ENCODE assay signal across 17 cellular contexts in the genomic region with DNA sequence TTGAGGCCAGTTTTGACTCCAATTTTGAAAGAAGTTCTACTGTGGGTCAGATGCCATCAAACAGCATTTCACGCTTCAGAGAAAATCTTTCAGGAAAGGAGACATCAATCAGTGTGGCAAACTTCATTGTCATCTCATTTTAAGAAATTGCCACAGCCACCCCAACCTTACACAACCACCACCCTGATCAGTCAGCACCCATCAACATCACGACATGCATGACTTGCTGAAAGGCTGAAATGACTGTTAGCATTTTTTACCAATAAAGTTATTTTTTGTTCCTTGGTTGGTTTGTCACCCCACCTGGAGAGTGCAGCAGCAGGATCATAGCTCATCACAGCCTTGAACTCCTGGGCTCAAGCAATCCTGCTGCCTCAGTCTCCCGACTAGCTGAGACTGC. TPM values are rescaled to one million over a fixed set of nuclear protein-coding genes. Genes with fewer than 3 reads are reported as not detected.
DNase-seq lines count a peak whose midpoint lies in the region; ATAC-seq, FAIRE-seq and TF ChIP-seq lines count a peak whose summit lies in the region.
"Had no signal": no experiment of that assay in that cellular context is flagged by ENCODE, and none has a peak within 500 bp of the region (broad histone marks: within the 10 kb centered on the region; RNA-seq: fewer than 3 reads in every experiment).

No MANE protein-coding gene starts in this region.

- H3K4me1 ChIP-seq in BLaER1 treated with 17β-estradiol and CSF1 and Interleukin-3, amounts not matched to agents 10 nM and 100 nM = peaks cover 27 to 66% (median 41%) of the 10 kb centered on the region in 10 experiments
- H3K4me1 ChIP-seq in right atrium auricular region = no peaks in the 10 kb centered on the region
- H3K4me1 ChIP-seq: SJCRH30 had no signal

- H3K4me3 Mint-ChIP-seq in activated B cell treated with CpG ODN at 0.5 μM for 24 hours = no peak overlapping the region

- no peak overlapping the region for H3K27ac Mint-ChIP-seq in activated B cell treated with CpG ODN at 0.5 μM for 24 hours

- peak; percentile 56 for FAIRE-seq in GM12891 (lab: Jason Lieb, UNC)
- FAIRE-seq: RCC 7860 had no signal

- H4K20me1 ChIP-seq in BLaER1 treated with 17β-estradiol and CSF1 and Interleukin-3, amounts not matched to agents 10 nM and 100 nM = peaks cover 0 to 2% (median 0%) of the 10 kb centered on the region in 11 experiments; a peak in 3 of 22 replicates

- peak overlapping the region in 7 of 10 experiments; percentile 12 to 62 (median 51); a peak in 14 of 20 replicates for H3K4me3 ChIP-seq in BLaER1 treated with 17β-estradiol and CSF1 and Interleukin-3, amounts not matched to agents 10 nM and 100 nM
- no peak overlapping the region for H3K4me3 ChIP-seq in right atrium auricular region
- H3K4me3 ChIP-seq: SJCRH30 had no signal

- H3K27me3 Mint-ChIP-seq in activated B cell treated with CpG ODN at 0.5 μM for 24 hours = no peaks in the 10 kb centered on the region

- peaks cover 67% of the 10 kb centered on the region for H3K36me3 Mint-ChIP-seq in activated B cell treated with CpG ODN at 0.5 μM for 24 hours (ENCODE audit: low read depth)

- peaks cover 65 to 100% (median 91%) of the 10 kb centered on the region in 11 experiments for H3K36me3 ChIP-seq in BLaER1 treated with 17β-estradiol and CSF1 and Interleukin-3, amounts not matched to agents 10 nM and 100 nM
- H3K36me3 ChIP-seq in right atrium auricular region = peaks cover 15% of the 10 kb centered on the region

- peaks cover 0 to 6% (median 0%) of the 10 kb centered on the region in 11 experiments; a peak in 3 of 22 replicates for H3K9me3 ChIP-seq in BLaER1 treated with 17β-estradiol and CSF1 and Interleukin-3, amounts not matched to agents 10 nM and 100 nM (replicated peaks in 1 of 11)
- no peaks in the 10 kb centered on the region for H3K9me3 ChIP-seq in right atrium auricular region
- H3K9me3 ChIP-seq: SJCRH30 had no signal

- peaks cover 19% of the 10 kb centered on the region for H3K4me1 Mint-ChIP-seq in activated B cell treated with CpG ODN at 0.5 μM for 24 hours

- peak overlapping the region in 8 of 11 experiments; percentile 15 to 73 (median 50); a peak in 14 of 22 replicates for H3K9ac ChIP-seq in BLaER1 treated with 17β-estradiol and CSF1 and Interleukin-3, amounts not matched to agents 10 nM and 100 nM

- POLR2A ChIA-PET in activated B cell treated with CpG ODN at 0.5 μM for 24 hours (lab: Charles Lee) = interaction anchor here (0.6 to 1.0 kb wide), 2 partner anchors 11 to 318 kb away, joined by 3 to 10 read pairs; no protein-coding TSS in a partner anchor

- TF ChIP-seq POLR2A in GM12891 (IDR thresholded peaks at IDR 0.05; ENCODE audit: low read depth, low read length) = no peak

- no peaks in the 10 kb centered on the region for H3K9me3 Mint-ChIP-seq in activated B cell treated with CpG ODN at 0.5 μM for 24 hours

- H3K27me3 ChIP-seq in BLaER1 treated with 17β-estradiol and CSF1 and Interleukin-3, amounts not matched to agents 10 nM and 100 nM = no peaks in the 10 kb centered on the region
- H3K27me3 ChIP-seq in right atrium auricular region = no peaks in the 10 kb centered on the region
- H3K27me3 ChIP-seq: SJCRH30 had no signal

- peak; percentile 46 for ATAC-seq in HG02852 (IDR thresholded peaks at IDR 0.05; ENCODE audit: unreplicated experiment)
- peak; percentile 18 for ATAC-seq in activated B cell treated with CpG ODN at 0.5 μM for 24 hours (ENCODE audit: low read depth)

- DNase-seq in GM12891 (ENCODE audit: insufficient read length, low spot score) = no peak
- no peak for DNase-seq in activated B cell treated with CpG ODN at 0.5 μM for 24 hours
- no peak for DNase-seq in stimulated activated naive CD4-positive, alpha-beta T cell (lab: John Stamatoyannopoulos, UW)
- no peak for DNase-seq in NCI-H1092 treated with DMSO at 0.1 percent for 48 hours (lab: John Stamatoyannopoulos, UW)
- no peak for DNase-seq in right atrium auricular region (ENCODE audit: low spot score)
- DNase-seq: C1 segment of cervical spinal cord, DMS153, H7, Kasumi-1, NCI-H1417 treated with DMSO at 0.1 percent for 48 hours, NCI-H2029 treated with DMSO at 0.1 percent for 48 hours, NCI-H524, SJCRH30, T-helper 9 cell had no signal

- no peak for TF ChIP-seq CTCF in activated B cell treated with CpG ODN at 0.5 μM for 24 hours (IDR thresholded peaks at IDR 0.05)
- TF ChIP-seq CTCF in right atrium auricular region (IDR thresholded peaks at IDR 0.05) = no peak

- CTCF ChIA-PET in activated B cell treated with CpG ODN at 0.5 μM for 24 hours (lab: Charles Lee) = no interaction called here

- peak overlapping the region in 9 of 11 experiments; percentile 45 to 85 (median 67); a peak in 18 of 22 replicates for H3K27ac ChIP-seq in BLaER1 treated with 17β-estradiol and CSF1 and Interleukin-3, amounts not matched to agents 10 nM and 100 nM
- H3K27ac ChIP-seq in right atrium auricular region = no peak overlapping the region
- H3K27ac ChIP-seq: SJCRH30 had no signal

- intact Hi-C loops in activated B cell treated with CpG ODN at 0.5 μM for 24 hours (cut with micrococcal nuclease) = loop anchor here (5.0 kb wide), 1 partner anchor 36 kb away; no protein-coding TSS in a partner anchor

- peak overlapping the region; percentile 41 to 83 (median 65) for H3K4me2 ChIP-seq in BLaER1 treated with 17β-estradiol and CSF1 and Interleukin-3, amounts not matched to agents 10 nM and 100 nM

TF ChIP-seq in GM12891, 5 proteins besides CTCF, POLR2A, EP300 and RAD21:
- TF ChIP-seq POLR2AphosphoS5 (IDR thresholded peaks at IDR 0.05; ENCODE audit: low read depth, low read length) (no peak), SPI1 (IDR thresholded peaks at IDR 0.05; ENCODE audit: low read depth, low read length) (no peak), PAX5 (IDR thresholded peaks at IDR 0.05; ENCODE audit: insufficient read depth, low read length, severe bottlenecking) (peak; percentile 45)
TF ChIP-seq in GM12891: peak in this region for 1.

RNA-seq across cellular contexts. Expression of a gene that starts 10.4 kb away (rescaled TPM):
- 18.0 TPM for polyA plus RNA-seq in GM12891 (2012; ENCODE audit: low read depth, missing spikeins)
- total RNA-seq in activated B cell treated with CpG ODN at 0.5 μM for 24 hours (119 and 132 TPM in 2 replicates), right atrium auricular region (10 to 100 TPM; 26.1 to 29.4 TPM)

Comparison
In these comparisons a context has a peak if more than half of its experiments do, and no peak if none do; other contexts are left out.
1. H3K27ac ChIP-seq: peak in BLaER1 treated with 17β-estradiol and CSF1 and Interleukin-3, amounts not matched to agents 10 nM and 100 nM (9 of 11); none in right atrium auricular region (0 of 2).
2. H3K4me3 ChIP-seq: peak in BLaER1 treated with 17β-estradiol and CSF1 and Interleukin-3, amounts not matched to agents 10 nM and 100 nM (7 of 10); none in right atrium auricular region (0 of 2).